ENCODE assay signal across 8 cellular contexts in genomic region chr4:2059034-2059725, GRCh38. TPM values are rescaled to one million over a fixed set of nuclear protein-coding genes. Genes with fewer than 3 reads are reported as not detected.
DNase-seq lines count a peak whose midpoint lies in the region; ATAC-seq, FAIRE-seq and TF ChIP-seq lines count a peak whose summit lies in the region.

NAT8L (plus strand) TSS chr4:2059327; CDS start chr4:2059512, 185 bp downstream.

- H3K27ac ChIP-seq in breast epithelium, result no peak within 1 kb of the TSS
- no peak within 1 kb of the TSS for H3K27ac ChIP-seq in HepG2 (ENCODE audit: extremely low read length, insufficient read depth, low read length)
- peak within 1 kb of the TSS; percentile 83 for H3K27ac ChIP-seq in temporal lobe (ENCODE audit: low read depth, low read length)

- peaks cover 30% of the 10 kb centered on the region for H3K27me3 Mint-ChIP-seq in activated CD4-positive, alpha-beta T cell treated with anti-CD3 and anti-CD28 coated beads, Interleukin-2, amount 10 ng/mL, durations not matched to agents 24 days and 14 days

- no peak within 1 kb of the TSS for H3K9ac ChIP-seq in HepG2 (ENCODE audit: insufficient read depth, low read depth, low read length)

- no CpG with 5 or more reads among the region's 122 CpGs for WGBS in HepG2 (ENCODE audit: low lambda C conversion rate)

- H3K4me3 Mint-ChIP-seq in activated CD4-positive, alpha-beta T cell treated with anti-CD3 and anti-CD28 coated beads, Interleukin-2, amount 10 ng/mL, durations not matched to agents 24 days and 14 days, result peak within 1 kb of the TSS; percentile 45

- peak; percentile 80 for DNase-seq in activated CD4-positive, alpha-beta T cell treated with anti-CD3 and anti-CD28 coated beads, Interleukin-2, amount 10 ng/mL, durations not matched to agents 24 days and 14 days
- no peak for DNase-seq in activated CD4-positive, alpha-beta T cell treated with anti-CD3 and anti-CD28 coated beads for 4 hours
- DNase-seq in NCI-H526 (lab: John Stamatoyannopoulos, UW) (peak; percentile 28 to 90), breast epithelium (ENCODE audit: low spot score in 2 of 2) (no peak), HepG2 (ENCODE audit: low spot score) (no peak)

- no peaks in the 10 kb centered on the region for H3K36me3 Mint-ChIP-seq in activated CD4-positive, alpha-beta T cell treated with anti-CD3 and anti-CD28 coated beads, Interleukin-2, amount 10 ng/mL, durations not matched to agents 24 days and 14 days (ENCODE audit: low read depth)

- H3K4me1 Mint-ChIP-seq in activated CD4-positive, alpha-beta T cell treated with anti-CD3 and anti-CD28 coated beads, Interleukin-2, amount 10 ng/mL, durations not matched to agents 24 days and 14 days, result no peaks in the 10 kb centered on the region

- TF ChIP-seq CTCF in breast epithelium (IDR thresholded peaks at IDR 0.05) (no peak), HepG2 (CRISPR knock-in tag; IDR thresholded peaks at IDR 0.05) (no peak)

- peak within 1 kb of the TSS; percentile 53 for H3K4me2 ChIP-seq in HepG2 (ENCODE audit: low read depth, low read length)

- H3K9me3 ChIP-seq in breast epithelium, result no peaks in the 10 kb centered on the region
- H3K9me3 ChIP-seq in HepG2 (ENCODE audit: low read length), result no peaks in the 10 kb centered on the region

- no peaks in the 10 kb centered on the region for H3K9me3 Mint-ChIP-seq in activated CD4-positive, alpha-beta T cell treated with anti-CD3 and anti-CD28 coated beads, Interleukin-2, amount 10 ng/mL, durations not matched to agents 24 days and 14 days

- no TSS peak for BruUV-seq in HepG2 (replicated peaks; lab: Mats Ljungman, UMichigan)

- no peak within 1 kb of the TSS for H2AFZ ChIP-seq in HepG2 (ENCODE audit: low read length)

- POLR2A ChIA-PET in HepG2 (lab: Yijun Ruan, JAX), result interaction anchor here (1.5 kb wide), 1 partner anchor 49 kb away, joined by 5 read pairs; no protein-coding TSS in a partner anchor

- ATAC-seq in HepG2 (no peak), GM18502 (IDR thresholded peaks at IDR 0.05; ENCODE audit: poor library complexity, unreplicated experiment) (no peak), HG03025 (IDR thresholded peaks at IDR 0.05; ENCODE audit: low FRiP score, unreplicated experiment) (no peak)

- H3K27me3 ChIP-seq in breast epithelium (peaks cover 16 to 36% of the 10 kb centered on the region in 2 donors), HepG2 (ENCODE audit: control insufficient read depth in 1 of 2, insufficient read depth in 2 of 2, low read length in 2 of 2) (peaks cover 0 to 14% of the 10 kb centered on the region in 2 experiments; a peak in 4 of 5 replicates)

- TF ChIP-seq RAD21 in HepG2 (CRISPR knock-in tag; IDR thresholded peaks at IDR 0.05), result no peak

- H3K79me2 ChIP-seq in HepG2 (ENCODE audit: insufficient read depth, low read length), result no peaks in the 10 kb centered on the region

- intact Hi-C loops in activated CD4-positive, alpha-beta T cell treated with anti-CD3 and anti-CD28 coated beads, Interleukin-2, amount 10 ng/mL, durations not matched to agents 24 days and 14 days (cut with micrococcal nuclease), result loop anchor here (2.0 kb wide), 1 partner anchor 16 kb away; no protein-coding TSS in a partner anchor
- intact Hi-C loops in breast epithelium (cut with DNase I; ENCODE audit: low total_unique reads) (no loop called here), HepG2 (cut with micrococcal nuclease; ENCODE audit: unreplicated experiment) (no loop called here)

- TF ChIP-seq EP300 in HepG2 (IDR thresholded peaks at IDR 0.05; ENCODE audit: low read depth in 2 of 2, low read length in 2 of 2) (no peak), HepG2 (CRISPR knock-in tag; IDR thresholded peaks at IDR 0.05; ENCODE audit: borderline replicate concordance) (no peak)

- H4K20me1 ChIP-seq in HepG2 (ENCODE audit: insufficient read depth, low read length), result no peaks in the 10 kb centered on the region

- TF ChIP-seq POLR2A in breast epithelium (IDR thresholded peaks at IDR 0.05) (no peak), HepG2 (IDR thresholded peaks at IDR 0.05; ENCODE audit: insufficient read depth in 1 of 2, low read depth in 2 of 2, low read length in 2 of 2) (no peak)

- H3K4me1 ChIP-seq in breast epithelium (peaks cover 0 to 2% of the 10 kb centered on the region in 2 donors), HepG2 (ENCODE audit: insufficient read depth, low read length) (peaks cover 27% of the 10 kb centered on the region)

- H3K36me3 ChIP-seq in breast epithelium (no peaks in the 10 kb centered on the region), HepG2 (replicated peaks in 1 of 2; ENCODE audit: control insufficient read depth in 1 of 2, insufficient read depth in 2 of 2, low read length in 2 of 2) (no peaks in the 10 kb centered on the region)

- FAIRE-seq in HepG2 (lab: Jason Lieb, UNC), result no peak

- CTCF ChIA-PET in HepG2 (lab: Yijun Ruan, JAX; ENCODE audit: low intra/inter-chr PET ratio, low total read pairs), result no interaction called here

- in situ Hi-C loops in HepG2 (cut with HindIII; ENCODE audit: extremely low pct_ligation_motif_present, low pct_unique_long_range_greater_than_20kb), result no loop called here

- peak within 1 kb of the TSS; percentile 32 to 70 (median 51) for H3K4me3 ChIP-seq in breast epithelium
- peak within 1 kb of the TSS; percentile 26 to 61 (median 52); a peak in 5 of 6 replicates for H3K4me3 ChIP-seq in HepG2 (replicated peaks in 1 of 3; ENCODE audit: insufficient read depth in 1 of 3, low read depth in 2 of 3, low read length in 3 of 3)

- H3K27ac Mint-ChIP-seq in activated CD4-positive, alpha-beta T cell treated with anti-CD3 and anti-CD28 coated beads, Interleukin-2, amount 10 ng/mL, durations not matched to agents 24 days and 14 days, result no peak within 1 kb of the TSS

TF ChIP-seq in HepG2, 621 proteins besides CTCF, POLR2A, EP300 and RAD21 (continues in another document):
- TF ChIP-seq MAX (IDR thresholded peaks at IDR 0.05) (peak; percentile 39), THAP11 (CRISPR knock-in tag; IDR thresholded peaks at IDR 0.05) (no peak), TBX3 (IDR thresholded peaks at IDR 0.05; ENCODE audit: borderline replicate concordance) (no peak), ZBTB7B (CRISPR knock-in tag; IDR thresholded peaks at IDR 0.05) (0 out of 2 replicates have a peak, but pooled peaks have one; percentile 3), ZNF12 (CRISPR knock-in tag; IDR thresholded peaks at IDR 0.05) (no peak)

RNA-seq across cellular contexts. Expression of gene NAT8L, which starts in this region (rescaled TPM):
- total RNA-seq in activated CD4-positive, alpha-beta T cell treated with anti-CD3 and anti-CD28 coated beads, Interleukin-2, amount 10 ng/mL, durations not matched to agents 24 days and 14 days, result 7.3 and 7.7 TPM in 2 replicates
- 10 to 100 TPM in 1 of 3 donors, 1 to 10 TPM in 2; 2.5 to 13.6 (median 2.9) TPM for total RNA-seq in breast epithelium
- 1.6 and 3.3 TPM in 2 replicates for total RNA-seq in HepG2 (2016; rRNA removed; fragmentation: Illumina TruSeq; extraction: Trizol)
- total RNA-seq in HepG2 (2016; cell fraction: cytosol; rRNA removed; fragmentation: Illumina TruSeq; extraction: Trizol; ENCODE audit: low read depth), result 0.40 and 0.53 TPM in 2 replicates
- total RNA-seq in HepG2 (2016; cell fraction: insoluble cytoplasmic fraction; rRNA removed; fragmentation: Illumina TruSeq; extraction: Trizol), result 1.7 and 3.2 TPM in 2 replicates
- total RNA-seq in HepG2 (2016; cell fraction: membrane; rRNA removed; fragmentation: Illumina TruSeq; extraction: Trizol), result 1.5 and 1.7 TPM in 2 replicates
- 2.9 and 3.4 TPM in 2 replicates for total RNA-seq in HepG2 (2016; cell fraction: nucleus; rRNA removed; fragmentation: Illumina TruSeq; extraction: Trizol)
- 2.2 and 3.4 TPM in 2 replicates for polyA plus RNA-seq in HepG2 (2011; rRNA removed)
- polyA plus RNA-seq in HepG2 (2011; cell fraction: cytosol; rRNA removed), result 4.1 and 4.4 TPM in 2 replicates
- polyA plus RNA-seq in HepG2 (2011; cell fraction: nucleus; rRNA removed), result 11.8 TPM in 2 replicates
- polyA plus RNA-seq in HepG2 (2012), result 1.1 and 3.9 TPM in 2 replicates
- polyA plus RNA-seq in HepG2 (2016; cell fraction: cytosol; fragmentation: Illumina TruSeq; extraction: Trizol; ENCODE audit: low read depth), result 0.63 and 0.64 TPM in 2 replicates
- polyA plus RNA-seq in HepG2 (2016; cell fraction: insoluble cytoplasmic fraction; fragmentation: Illumina TruSeq; extraction: Trizol; ENCODE audit: low read depth), result 3.1 and 3.9 TPM in 2 replicates
- polyA plus RNA-seq in HepG2 (2016; cell fraction: membrane; fragmentation: Illumina TruSeq; extraction: Trizol; ENCODE audit: low read depth), result 1.5 and 1.8 TPM in 2 replicates
- 8.3 and 8.8 TPM in 2 replicates for polyA plus RNA-seq in HepG2 (2016; cell fraction: nucleus; fragmentation: Illumina TruSeq; extraction: Trizol; ENCODE audit: insufficient read depth, low read depth)
- polyA minus RNA-seq in HepG2 (2011; rRNA and poly(A)+ RNA removed; ENCODE audit: low replicate concordance), result 10.6 and 14.5 TPM in 2 replicates
- polyA minus RNA-seq in HepG2 (2011; cell fraction: cytosol; rRNA and poly(A)+ RNA removed), result 3.8 and 4.2 TPM in 2 replicates
- polyA minus RNA-seq in HepG2 (2011; cell fraction: nucleus; rRNA and poly(A)+ RNA removed), result 2.4 and 2.9 TPM in 2 replicates
- 10.8 TPM for total RNA-seq in temporal lobe

Comparison
In these comparisons a context has a peak if more than half of its experiments do, and no peak if none do; other contexts are left out.
1. DNase-seq: peak in activated CD4-positive, alpha-beta T cell treated with anti-CD3 and anti-CD28 coated beads, Interleukin-2, amount 10 ng/mL, durations not matched to agents 24 days and 14 days (single experiment) and NCI-H526 (2 of 2); none in activated CD4-positive, alpha-beta T cell treated with anti-CD3 and anti-CD28 coated beads for 4 hours (0 of 2), breast epithelium (0 of 2) and HepG2 (single experiment).